In genomic region chr15:91258436-91258779, GRCh38 we compare ENCODE assay signal across 11 cellular contexts.
DNase-seq lines count a peak whose midpoint lies in the region; ATAC-seq and TF ChIP-seq lines count a peak whose summit lies in the region.
"Had no signal": no experiment of that assay in that cellular context is flagged by ENCODE, and none has a peak within 500 bp of the region (broad histone marks: within the 10 kb centered on the region; RNA-seq: fewer than 3 reads in every experiment).

No MANE protein-coding gene starts in this region.

- 82% methylated on average over 2 to 6 of the region's 6 CpGs for WGBS in endodermal cell (ENCODE audit: insufficient coverage in 1 of 2, insufficient read length in 1 of 2), 2 experiments

- H3K27me3 Mint-ChIP-seq in endodermal cell (ENCODE audit: insufficient read depth) = peaks cover 2% of the 10 kb centered on the region

- ATAC-seq in HG02763 (IDR thresholded peaks at IDR 0.05; ENCODE audit: unreplicated experiment) = no peak

- H3K4me3 Mint-ChIP-seq in endodermal cell = no peak overlapping the region

- H3K36me3 Mint-ChIP-seq in endodermal cell (ENCODE audit: low read depth) = no peaks in the 10 kb centered on the region

- no peak overlapping the region for H3K27ac Mint-ChIP-seq in endodermal cell

- no peaks in the 10 kb centered on the region for H3K36me3 ChIP-seq in BE2C
- no peaks in the 10 kb centered on the region for H3K36me3 ChIP-seq in endodermal cell (ENCODE audit: control insufficient read depth, insufficient read depth, low read length)

- H3K4me1 ChIP-seq in BE2C (no peaks in the 10 kb centered on the region), endodermal cell (ENCODE audit: control insufficient read depth, insufficient read depth, low read length) (no peaks in the 10 kb centered on the region)

- DNase-seq in BE2C (no peak), GM12865 (ENCODE audit: low read depth) (peak; percentile 28), NOMO-1 treated with dmso at 0.1 percent for 144 hours (lab: John Stamatoyannopoulos, UW; ENCODE audit: unreplicated experiment) (peak; percentile 50), endodermal cell (peak; percentile 78), SHP77 treated with DMSO at 0.1 percent for 48 hours (lab: John Stamatoyannopoulos, UW) (no peak), cerebellar nuclear complex (lab: John Stamatoyannopoulos, UW) (no peak)
- DNase-seq in activated CD4-positive, CD25-positive, alpha-beta regulatory T cell treated with anti-CD3 and anti-CD28 coated beads, Interleukin-2, amount 50 U/mL, for 72 hours = no peak
- DNase-seq: stimulated activated naive CD4-positive, alpha-beta T cell had no signal

- no peak overlapping the region for H3K9ac ChIP-seq in endodermal cell (ENCODE audit: extremely low read depth, low read length, poor library complexity, severe bottlenecking)

- no peaks in the 10 kb centered on the region for H3K4me1 Mint-ChIP-seq in endodermal cell

- H3K27me3 ChIP-seq in BE2C (peaks cover 32% of the 10 kb centered on the region), endodermal cell (ENCODE audit: control insufficient read depth, insufficient read depth, low read length, poor library complexity, severe bottlenecking) (peaks cover 7% of the 10 kb centered on the region)
- H3K27me3 ChIP-seq: hepatocyte had no signal

- no peak overlapping the region for H3K4me3 ChIP-seq in BE2C (ENCODE audit: low read depth, low read length)
- H3K4me3 ChIP-seq in GM12865 (ENCODE audit: low read depth, low read length) = no peak overlapping the region
- no peak overlapping the region for H3K4me3 ChIP-seq in endodermal cell (ENCODE audit: low read length)
- H3K4me3 ChIP-seq: hepatocyte, skin epidermis had no signal

- peak; percentile 25 for TF ChIP-seq CTCF in BE2C (IDR thresholded peaks at IDR 0.05; ENCODE audit: low read depth, low read length)
- no peak for TF ChIP-seq CTCF in GM12865 (IDR thresholded peaks at IDR 0.05; ENCODE audit: insufficient read depth, low read depth, low read length, missing control alignments)
- TF ChIP-seq CTCF in endodermal cell (conservative IDR thresholded peaks at IDR 0.05) = peak; percentile 68

- no peak overlapping the region for H3K27ac ChIP-seq in endodermal cell (ENCODE audit: low read depth, low read length)
- H3K27ac ChIP-seq: hepatocyte, skin epidermis had no signal

- H3K9me3 Mint-ChIP-seq in endodermal cell = no peaks in the 10 kb centered on the region

- H3K9me3 ChIP-seq in BE2C (no peaks in the 10 kb centered on the region), endodermal cell (ENCODE audit: control insufficient read depth, low read length) (no peaks in the 10 kb centered on the region)

Comparison
In these comparisons a context has a peak if more than half of its experiments do, and no peak if none do; other contexts are left out.
1. DNase-seq: peak in GM12865 (single experiment), NOMO-1 treated with dmso at 0.1 percent for 144 hours (single experiment) and endodermal cell (single experiment); none in BE2C (single experiment), SHP77 treated with DMSO at 0.1 percent for 48 hours (single experiment), cerebellar nuclear complex (0 of 2) and activated CD4-positive, CD25-positive, alpha-beta regulatory T cell treated with anti-CD3 and anti-CD28 coated beads, Interleukin-2, amount 50 U/mL, for 72 hours (single experiment).